ENCODE assay signal across 1 cellular context in genomic region chr19:11814707-11815050, GRCh38.
TF ChIP-seq lines count a peak whose summit lies in the region.

No MANE protein-coding gene starts in this region.

TF ChIP-seq in K562, 482 proteins besides CTCF, POLR2A, EP300 and RAD21:
- no peak for TF ChIP-seq HDGF (IDR thresholded peaks at IDR 0.05)
- 0 out of 2 replicates have a peak, but pooled peaks have one; percentile 2 for TF ChIP-seq EGR1 (conservative IDR thresholded peaks at IDR 0.05)
- TF ChIP-seq MXD1 (CRISPR knock-in tag; IDR thresholded peaks at IDR 0.05; ENCODE audit: borderline replicate concordance, poor library complexity, severe bottlenecking): no peak
- no peak for TF ChIP-seq ZNF408 (CRISPR knock-in tag; IDR thresholded peaks at IDR 0.05; ENCODE audit: low read depth)
- TF ChIP-seq CHD1 (IDR thresholded peaks at IDR 0.05; ENCODE audit: low read length): peak; percentile 19
- peak; percentile 41; the same call in 1 of the 2 replicates for TF ChIP-seq ZFX (CRISPR knock-in tag; IDR thresholded peaks at IDR 0.05)
- peak; percentile 8 for TF ChIP-seq TBP (optimal IDR thresholded peaks at IDR 0.05; ENCODE audit: low read depth, low read length)
- TF ChIP-seq, protein P1, sequence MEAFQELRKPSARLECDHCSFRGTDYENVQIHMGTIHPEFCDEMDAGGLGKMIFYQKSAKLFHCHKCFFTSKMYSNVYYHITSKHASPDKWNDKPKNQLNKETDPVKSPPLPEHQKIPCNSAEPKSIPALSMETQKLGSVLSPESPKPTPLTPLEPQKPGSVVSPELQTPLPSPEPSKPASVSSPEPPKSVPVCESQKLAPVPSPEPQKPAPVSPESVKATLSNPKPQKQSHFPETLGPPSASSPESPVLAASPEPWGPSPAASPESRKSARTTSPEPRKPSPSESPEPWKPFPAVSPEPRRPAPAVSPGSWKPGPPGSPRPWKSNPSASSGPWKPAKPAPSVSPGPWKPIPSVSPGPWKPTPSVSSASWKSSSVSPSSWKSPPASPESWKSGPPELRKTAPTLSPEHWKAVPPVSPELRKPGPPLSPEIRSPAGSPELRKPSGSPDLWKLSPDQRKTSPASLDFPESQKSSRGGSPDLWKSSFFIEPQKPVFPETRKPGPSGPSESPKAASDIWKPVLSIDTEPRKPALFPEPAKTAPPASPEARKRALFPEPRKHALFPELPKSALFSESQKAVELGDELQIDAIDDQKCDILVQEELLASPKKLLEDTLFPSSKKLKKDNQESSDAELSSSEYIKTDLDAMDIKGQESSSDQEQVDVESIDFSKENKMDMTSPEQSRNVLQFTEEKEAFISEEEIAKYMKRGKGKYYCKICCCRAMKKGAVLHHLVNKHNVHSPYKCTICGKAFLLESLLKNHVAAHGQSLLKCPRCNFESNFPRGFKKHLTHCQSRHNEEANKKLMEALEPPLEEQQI (IDR thresholded peaks at IDR 0.05): no peak
- TF ChIP-seq CLOCK (CRISPR knock-in tag; IDR thresholded peaks at IDR 0.05; ENCODE audit: borderline replicate concordance): no peak
- peak; percentile 32 for TF ChIP-seq SAP30 (IDR thresholded peaks at IDR 0.05; ENCODE audit: borderline replicate concordance, insufficient read depth, low read depth, low read length, poor library complexity, severe bottlenecking)
- 0 out of 2 replicates have a peak, but pooled peaks have one; percentile 13 for TF ChIP-seq GABPA (tag; conservative IDR thresholded peaks at IDR 0.05; ENCODE audit: low read depth)
